In the genomic region with DNA sequence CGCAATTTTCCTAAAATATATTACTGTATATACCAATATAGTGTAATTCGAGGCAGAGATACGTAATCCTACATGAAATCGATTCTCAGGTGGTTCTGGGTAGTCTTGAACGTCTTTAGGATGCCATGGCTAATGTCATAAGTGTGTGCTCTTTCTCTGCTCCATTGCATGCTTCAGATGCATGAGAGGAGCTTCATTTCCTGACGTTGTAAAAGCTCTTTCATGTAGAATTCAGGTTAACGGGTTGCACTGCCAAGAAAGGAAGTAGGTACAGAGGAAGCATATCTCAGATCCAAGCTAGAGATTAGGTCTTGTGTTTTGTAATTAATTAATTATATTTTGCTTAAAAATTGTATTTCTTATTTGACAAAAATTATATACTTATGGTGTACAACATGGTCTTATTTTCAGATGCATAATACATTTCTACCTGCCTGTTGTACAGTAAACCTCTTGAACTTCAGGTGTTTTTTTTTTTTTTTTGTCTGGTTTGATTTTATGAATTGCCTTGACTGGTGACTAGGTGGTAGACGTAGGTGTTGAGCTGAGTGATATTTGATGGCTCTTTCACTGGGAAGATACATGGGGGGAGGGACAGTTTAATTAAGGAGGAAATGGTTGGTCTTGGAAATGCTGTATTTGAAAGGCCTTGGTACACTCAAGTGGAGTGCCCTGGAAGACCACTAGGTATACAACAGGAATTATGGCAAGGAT, we compare ENCODE assay signal across 1 cellular context.
TF ChIP-seq lines count a peak whose summit lies in the region.

No MANE protein-coding gene starts in this region.

TF ChIP-seq in GM23338, 12 proteins besides CTCF, POLR2A, EP300 and RAD21:
- no peak for TF ChIP-seq ZNF114 (CRISPR knock-in tag; IDR thresholded peaks at IDR 0.05)
- no peak for TF ChIP-seq NANOG (IDR thresholded peaks at IDR 0.05; ENCODE audit: borderline replicate concordance)
- no peak for TF ChIP-seq EZH2phosphoT487 (IDR thresholded peaks at IDR 0.05; ENCODE audit: unreplicated experiment)
- no peak for TF ChIP-seq ZNF331 (CRISPR knock-in tag; IDR thresholded peaks at IDR 0.05; ENCODE audit: low read depth)
- TF ChIP-seq STAT1 (IDR thresholded peaks at IDR 0.05; ENCODE audit: unreplicated experiment), result no peak
- no peak for TF ChIP-seq JUNB (IDR thresholded peaks at IDR 0.05; ENCODE audit: unreplicated experiment)
- no peak for TF ChIP-seq EZH2 (IDR thresholded peaks at IDR 0.05; ENCODE audit: low read depth, unreplicated experiment)
- TF ChIP-seq CREB1 (CRISPR knock-in tag; IDR thresholded peaks at IDR 0.05; ENCODE audit: low read depth), result no peak
- TF ChIP-seq POLR2AphosphoS5 (IDR thresholded peaks at IDR 0.05; ENCODE audit: low read depth), result no peak
- TF ChIP-seq, protein P1, sequence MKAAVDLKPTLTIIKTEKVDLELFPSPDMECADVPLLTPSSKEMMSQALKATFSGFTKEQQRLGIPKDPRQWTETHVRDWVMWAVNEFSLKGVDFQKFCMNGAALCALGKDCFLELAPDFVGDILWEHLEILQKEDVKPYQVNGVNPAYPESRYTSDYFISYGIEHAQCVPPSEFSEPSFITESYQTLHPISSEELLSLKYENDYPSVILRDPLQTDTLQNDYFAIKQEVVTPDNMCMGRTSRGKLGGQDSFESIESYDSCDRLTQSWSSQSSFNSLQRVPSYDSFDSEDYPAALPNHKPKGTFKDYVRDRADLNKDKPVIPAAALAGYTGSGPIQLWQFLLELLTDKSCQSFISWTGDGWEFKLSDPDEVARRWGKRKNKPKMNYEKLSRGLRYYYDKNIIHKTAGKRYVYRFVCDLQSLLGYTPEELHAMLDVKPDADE (IDR thresholded peaks at IDR 0.05), result no peak
- TF ChIP-seq, protein P2, sequence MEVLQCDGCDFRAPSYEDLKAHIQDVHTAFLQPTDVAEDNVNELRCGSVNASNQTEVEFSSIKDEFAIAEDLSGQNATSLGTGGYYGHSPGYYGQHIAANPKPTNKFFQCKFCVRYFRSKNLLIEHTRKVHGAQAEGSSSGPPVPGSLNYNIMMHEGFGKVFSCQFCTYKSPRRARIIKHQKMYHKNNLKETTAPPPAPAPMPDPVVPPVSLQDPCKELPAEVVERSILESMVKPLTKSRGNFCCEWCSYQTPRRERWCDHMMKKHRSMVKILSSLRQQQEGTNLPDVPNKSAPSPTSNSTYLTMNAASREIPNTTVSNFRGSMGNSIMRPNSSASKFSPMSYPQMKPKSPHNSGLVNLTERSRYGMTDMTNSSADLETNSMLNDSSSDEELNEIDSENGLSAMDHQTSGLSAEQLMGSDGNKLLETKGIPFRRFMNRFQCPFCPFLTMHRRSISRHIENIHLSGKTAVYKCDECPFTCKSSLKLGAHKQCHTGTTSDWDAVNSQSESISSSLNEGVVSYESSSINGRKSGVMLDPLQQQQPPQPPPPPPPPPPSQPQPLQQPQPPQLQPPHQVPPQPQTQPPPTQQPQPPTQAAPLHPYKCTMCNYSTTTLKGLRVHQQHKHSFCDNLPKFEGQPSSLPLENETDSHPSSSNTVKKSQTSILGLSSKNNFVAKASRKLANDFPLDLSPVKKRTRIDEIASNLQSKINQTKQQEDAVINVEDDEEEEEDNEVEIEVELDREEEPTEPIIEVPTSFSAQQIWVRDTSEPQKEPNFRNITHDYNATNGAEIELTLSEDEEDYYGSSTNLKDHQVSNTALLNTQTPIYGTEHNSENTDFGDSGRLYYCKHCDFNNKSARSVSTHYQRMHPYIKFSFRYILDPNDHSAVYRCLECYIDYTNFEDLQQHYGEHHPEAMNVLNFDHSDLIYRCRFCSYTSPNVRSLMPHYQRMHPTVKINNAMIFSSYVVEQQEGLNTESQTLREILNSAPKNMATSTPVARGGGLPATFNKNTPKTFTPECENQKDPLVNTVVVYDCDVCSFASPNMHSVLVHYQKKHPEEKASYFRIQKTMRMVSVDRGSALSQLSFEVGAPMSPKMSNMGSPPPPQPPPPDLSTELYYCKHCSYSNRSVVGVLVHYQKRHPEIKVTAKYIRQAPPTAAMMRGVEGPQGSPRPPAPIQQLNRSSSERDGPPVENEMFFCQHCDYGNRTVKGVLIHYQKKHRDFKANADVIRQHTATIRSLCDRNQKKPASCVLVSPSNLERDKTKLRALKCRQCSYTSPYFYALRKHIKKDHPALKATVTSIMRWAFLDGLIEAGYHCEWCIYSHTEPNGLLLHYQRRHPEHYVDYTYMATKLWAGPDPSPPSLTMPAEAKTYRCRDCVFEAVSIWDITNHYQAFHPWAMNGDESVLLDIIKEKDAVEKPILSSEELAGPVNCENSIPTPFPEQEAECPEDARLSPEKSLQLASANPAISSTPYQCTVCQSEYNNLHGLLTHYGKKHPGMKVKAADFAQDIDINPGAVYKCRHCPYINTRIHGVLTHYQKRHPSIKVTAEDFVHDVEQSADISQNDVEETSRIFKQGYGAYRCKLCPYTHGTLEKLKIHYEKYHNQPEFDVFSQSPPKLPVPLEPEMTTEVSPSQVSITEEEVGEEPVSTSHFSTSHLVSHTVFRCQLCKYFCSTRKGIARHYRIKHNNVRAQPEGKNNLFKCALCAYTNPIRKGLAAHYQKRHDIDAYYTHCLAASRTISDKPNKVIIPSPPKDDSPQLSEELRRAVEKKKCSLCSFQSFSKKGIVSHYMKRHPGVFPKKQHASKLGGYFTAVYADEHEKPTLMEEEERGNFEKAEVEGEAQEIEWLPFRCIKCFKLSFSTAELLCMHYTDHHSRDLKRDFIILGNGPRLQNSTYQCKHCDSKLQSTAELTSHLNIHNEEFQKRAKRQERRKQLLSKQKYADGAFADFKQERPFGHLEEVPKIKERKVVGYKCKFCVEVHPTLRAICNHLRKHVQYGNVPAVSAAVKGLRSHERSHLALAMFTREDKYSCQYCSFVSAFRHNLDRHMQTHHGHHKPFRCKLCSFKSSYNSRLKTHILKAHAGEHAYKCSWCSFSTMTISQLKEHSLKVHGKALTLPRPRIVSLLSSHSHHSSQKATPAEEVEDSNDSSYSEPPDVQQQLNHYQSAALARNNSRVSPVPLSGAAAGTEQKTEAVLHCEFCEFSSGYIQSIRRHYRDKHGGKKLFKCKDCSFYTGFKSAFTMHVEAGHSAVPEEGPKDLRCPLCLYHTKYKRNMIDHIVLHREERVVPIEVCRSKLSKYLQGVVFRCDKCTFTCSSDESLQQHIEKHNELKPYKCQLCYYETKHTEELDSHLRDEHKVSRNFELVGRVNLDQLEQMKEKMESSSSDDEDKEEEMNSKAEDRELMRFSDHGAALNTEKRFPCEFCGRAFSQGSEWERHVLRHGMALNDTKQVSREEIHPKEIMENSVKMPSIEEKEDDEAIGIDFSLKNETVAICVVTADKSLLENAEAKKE (CRISPR knock-in tag; IDR thresholded peaks at IDR 0.05), result no peak
- TF ChIP-seq, protein P3, sequence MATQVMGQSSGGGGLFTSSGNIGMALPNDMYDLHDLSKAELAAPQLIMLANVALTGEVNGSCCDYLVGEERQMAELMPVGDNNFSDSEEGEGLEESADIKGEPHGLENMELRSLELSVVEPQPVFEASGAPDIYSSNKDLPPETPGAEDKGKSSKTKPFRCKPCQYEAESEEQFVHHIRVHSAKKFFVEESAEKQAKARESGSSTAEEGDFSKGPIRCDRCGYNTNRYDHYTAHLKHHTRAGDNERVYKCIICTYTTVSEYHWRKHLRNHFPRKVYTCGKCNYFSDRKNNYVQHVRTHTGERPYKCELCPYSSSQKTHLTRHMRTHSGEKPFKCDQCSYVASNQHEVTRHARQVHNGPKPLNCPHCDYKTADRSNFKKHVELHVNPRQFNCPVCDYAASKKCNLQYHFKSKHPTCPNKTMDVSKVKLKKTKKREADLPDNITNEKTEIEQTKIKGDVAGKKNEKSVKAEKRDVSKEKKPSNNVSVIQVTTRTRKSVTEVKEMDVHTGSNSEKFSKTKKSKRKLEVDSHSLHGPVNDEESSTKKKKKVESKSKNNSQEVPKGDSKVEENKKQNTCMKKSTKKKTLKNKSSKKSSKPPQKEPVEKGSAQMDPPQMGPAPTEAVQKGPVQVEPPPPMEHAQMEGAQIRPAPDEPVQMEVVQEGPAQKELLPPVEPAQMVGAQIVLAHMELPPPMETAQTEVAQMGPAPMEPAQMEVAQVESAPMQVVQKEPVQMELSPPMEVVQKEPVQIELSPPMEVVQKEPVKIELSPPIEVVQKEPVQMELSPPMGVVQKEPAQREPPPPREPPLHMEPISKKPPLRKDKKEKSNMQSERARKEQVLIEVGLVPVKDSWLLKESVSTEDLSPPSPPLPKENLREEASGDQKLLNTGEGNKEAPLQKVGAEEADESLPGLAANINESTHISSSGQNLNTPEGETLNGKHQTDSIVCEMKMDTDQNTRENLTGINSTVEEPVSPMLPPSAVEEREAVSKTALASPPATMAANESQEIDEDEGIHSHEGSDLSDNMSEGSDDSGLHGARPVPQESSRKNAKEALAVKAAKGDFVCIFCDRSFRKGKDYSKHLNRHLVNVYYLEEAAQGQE (IDR thresholded peaks at IDR 0.05; ENCODE audit: unreplicated experiment), result no peak
